ENCODE assay signal across 8 cellular contexts in the genomic region with DNA sequence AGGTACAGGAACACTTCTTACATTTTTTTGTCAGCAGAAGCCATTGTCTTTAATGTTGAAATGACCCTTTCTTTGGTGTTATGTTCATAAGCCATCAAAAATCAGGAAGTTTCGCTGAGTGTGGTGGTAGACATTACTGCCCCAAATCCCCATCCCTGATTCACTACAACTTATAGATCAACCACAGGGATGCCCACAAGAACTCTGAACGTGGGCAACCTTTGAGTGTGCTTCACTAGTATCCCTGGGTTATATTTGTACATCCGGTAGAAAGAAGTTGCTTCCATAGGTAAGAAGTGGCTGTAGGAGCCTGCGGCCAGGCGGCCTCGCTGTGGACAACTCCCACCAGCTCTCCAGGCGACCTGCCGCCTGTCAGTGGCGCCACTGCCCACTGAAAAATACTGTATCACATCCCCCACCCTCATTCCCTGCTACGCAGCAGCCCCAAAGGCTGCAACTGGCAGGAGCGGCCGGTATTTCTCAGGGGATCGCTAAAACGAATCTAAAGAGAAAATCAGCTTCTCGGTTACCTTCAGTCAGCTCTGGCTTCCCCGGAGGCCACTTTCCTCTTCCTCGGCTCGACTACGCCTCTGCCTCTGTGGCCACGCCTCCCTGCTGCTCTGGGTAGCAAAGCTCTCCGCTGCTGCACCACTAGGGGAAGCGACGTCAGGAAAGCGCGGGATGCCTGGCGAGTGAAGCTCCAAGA. TPM values are rescaled to one million over a fixed set of nuclear protein-coding genes. Genes with fewer than 3 reads are reported as not detected.
DNase-seq lines count a peak whose midpoint lies in the region; ATAC-seq and FAIRE-seq lines count a peak whose summit lies in the region.

No MANE protein-coding gene starts in this region.

- H3K4me1 Mint-ChIP-seq in activated CD4-positive, alpha-beta memory T cell treated with anti-CD3 and anti-CD28 coated beads for 36 hours (ENCODE audit: low read depth) = peaks cover 10% of the 10 kb centered on the region

- peak overlapping the region; percentile 82 for H3K4me3 Mint-ChIP-seq in activated CD4-positive, alpha-beta memory T cell treated with anti-CD3 and anti-CD28 coated beads for 36 hours

- peaks cover 4% of the 10 kb centered on the region for H3K9me3 Mint-ChIP-seq in activated CD4-positive, alpha-beta memory T cell treated with anti-CD3 and anti-CD28 coated beads for 36 hours

- peaks cover 15% of the 10 kb centered on the region for H3K36me3 Mint-ChIP-seq in activated CD4-positive, alpha-beta memory T cell treated with anti-CD3 and anti-CD28 coated beads for 36 hours

- peaks cover 5% of the 10 kb centered on the region for H3K36me3 ChIP-seq in effector memory CD4-positive, alpha-beta T cell (ENCODE audit: control insufficient read depth, insufficient read depth, low read length)

- no peak for FAIRE-seq in RCC 7860 (lab: Jason Lieb, UNC)

- H3K27me3 ChIP-seq in effector memory CD4-positive, alpha-beta T cell (replicated peaks; ENCODE audit: control insufficient read depth, insufficient read depth, low read length, poor library complexity, severe bottlenecking) = no peaks in the 10 kb centered on the region

- H3K27ac ChIP-seq in effector memory CD4-positive, alpha-beta T cell (ENCODE audit: insufficient read depth, low read length, poor library complexity, severe bottlenecking) = peak overlapping the region; percentile 36

- POLR2A ChIA-PET in activated CD4-positive, alpha-beta memory T cell treated with anti-CD3 and anti-CD28 coated beads for 36 hours (lab: Charles Lee) = no interaction called here

- peak overlapping the region; percentile 57 for H3K4me3 ChIP-seq in effector memory CD4-positive, alpha-beta T cell (ENCODE audit: insufficient read depth, low read depth, low read length, poor library complexity, severe bottlenecking)

- no peaks in the 10 kb centered on the region for H3K27me3 Mint-ChIP-seq in activated CD4-positive, alpha-beta memory T cell treated with anti-CD3 and anti-CD28 coated beads for 36 hours

- no peaks in the 10 kb centered on the region for H3K9me3 ChIP-seq in effector memory CD4-positive, alpha-beta T cell (ENCODE audit: control insufficient read depth, low read length)

- CTCF ChIA-PET in activated CD4-positive, alpha-beta memory T cell treated with anti-CD3 and anti-CD28 coated beads for 36 hours (lab: Charles Lee) = interaction anchor here (0.6 to 1.2 kb wide), 3 partner anchors 35 to 89 kb away, joined by 3 read pairs; no protein-coding TSS in a partner anchor

- peak; percentile 94 for ATAC-seq in GM18907 (IDR thresholded peaks at IDR 0.05; ENCODE audit: unreplicated experiment)
- peak; percentile 93 for ATAC-seq in HG03135 (IDR thresholded peaks at IDR 0.05; ENCODE audit: unreplicated experiment)

- DNase-seq in activated CD4-positive, alpha-beta memory T cell treated with anti-CD3 and anti-CD28 coated beads for 36 hours = peak; percentile 80
- peak; percentile 12 to 36 (median 24) for DNase-seq in effector memory CD4-positive, alpha-beta T cell
- DNase-seq in mucosa of gallbladder (ENCODE audit: low spot score) = peak; percentile 37
- DNase-seq in stimulated activated CD8-positive, alpha-beta memory T cell treated with anti-CD3 and anti-CD28 coated beads, Interleukin-7, amount 100 ng/mL, for 24 hours (ENCODE audit: low read depth) = peak; percentile 16
- no peak for DNase-seq in RCC 7860 (ENCODE audit: low spot score)
- no peak for DNase-seq in NCI-H446 treated with DMSO at 0.1 percent for 48 hours (lab: John Stamatoyannopoulos, UW)

- intact Hi-C loops in activated CD4-positive, alpha-beta memory T cell treated with anti-CD3 and anti-CD28 coated beads for 36 hours (cut with micrococcal nuclease) = no loop called here

- no peaks in the 10 kb centered on the region for H3K4me1 ChIP-seq in effector memory CD4-positive, alpha-beta T cell (ENCODE audit: control insufficient read depth, insufficient read depth, low read length, poor library complexity, severe bottlenecking)

- H3K27ac Mint-ChIP-seq in activated CD4-positive, alpha-beta memory T cell treated with anti-CD3 and anti-CD28 coated beads for 36 hours = peak overlapping the region; percentile 84

RNA-seq across cellular contexts. Expression of gene ETDC, which starts 13.9 kb away (rescaled TPM):
- total RNA-seq in activated CD4-positive, alpha-beta memory T cell treated with anti-CD3 and anti-CD28 coated beads for 36 hours = not detected
- total RNA-seq in mucosa of gallbladder = not detected

RNA-seq across cellular contexts. Expression of gene ETDA, which starts 43.5 kb away (rescaled TPM):
- total RNA-seq in activated CD4-positive, alpha-beta memory T cell treated with anti-CD3 and anti-CD28 coated beads for 36 hours = not detected
- not detected for total RNA-seq in mucosa of gallbladder

RNA-seq across cellular contexts. Expression of gene ZNF75D, which starts 48.5 kb away (rescaled TPM):
- total RNA-seq in activated CD4-positive, alpha-beta memory T cell treated with anti-CD3 and anti-CD28 coated beads for 36 hours = 1 to 10 TPM; 4.5 to 5.1 TPM
- 8.8 TPM for total RNA-seq in mucosa of gallbladder

RNA-seq across cellular contexts. Expression of gene ZNF449, which starts 49.2 kb away (rescaled TPM):
- 1 to 10 TPM; 1.5 to 2.0 TPM for total RNA-seq in activated CD4-positive, alpha-beta memory T cell treated with anti-CD3 and anti-CD28 coated beads for 36 hours
- 4.7 TPM for total RNA-seq in mucosa of gallbladder

Comparison
In these comparisons a context has a peak if more than half of its experiments do, and no peak if none do; other contexts are left out.
1. DNase-seq: peak in activated CD4-positive, alpha-beta memory T cell treated with anti-CD3 and anti-CD28 coated beads for 36 hours (single experiment), effector memory CD4-positive, alpha-beta T cell (3 of 3), mucosa of gallbladder (single experiment) and stimulated activated CD8-positive, alpha-beta memory T cell treated with anti-CD3 and anti-CD28 coated beads, Interleukin-7, amount 100 ng/mL, for 24 hours (single experiment); none in RCC 7860 (single experiment) and NCI-H446 treated with DMSO at 0.1 percent for 48 hours (single experiment).